In the genomic region with DNA sequence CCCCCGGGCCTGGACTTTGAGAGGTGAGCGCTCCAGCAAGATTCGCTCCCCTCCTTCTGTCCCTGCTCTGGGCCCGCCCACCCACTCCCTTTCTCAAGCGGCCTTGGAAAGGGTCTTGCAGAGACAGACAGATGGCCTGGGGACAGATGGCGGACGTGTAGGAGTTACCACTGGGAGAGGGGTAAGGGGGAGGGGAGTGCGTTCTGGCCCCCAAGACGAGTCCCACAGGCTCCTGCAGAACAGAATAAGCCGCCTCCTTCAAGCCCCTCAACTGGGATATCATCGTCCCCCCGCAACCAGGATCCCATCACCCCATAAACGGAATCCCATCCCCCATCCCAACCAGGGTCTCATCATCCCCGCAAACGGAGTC, we compare ENCODE assay signal across 7 cellular contexts. TPM values are rescaled to one million over a fixed set of nuclear protein-coding genes. Genes with fewer than 3 reads are reported as not detected.
DNase-seq lines count a peak whose midpoint lies in the region; FAIRE-seq and TF ChIP-seq lines count a peak whose summit lies in the region.

No MANE protein-coding gene starts in this region.

- H3K4me3 ChIP-seq in HFF-Myc (replicated peaks; ENCODE audit: low read depth, low read length) (peak overlapping the region; percentile 32), WERI-Rb-1 (ENCODE audit: low read depth, low read length) (peak overlapping the region; percentile 65), iPS-15b (ENCODE audit: low read depth, low read length) (peak overlapping the region; percentile 79), spleen (peak overlapping the region; percentile 33 to 70 (median 41))

- WGBS in spleen, 5 donors: 37 to 45% (median 39%) methylated on average over 8 to 15 of the region's 15 CpGs

- H3K4me1 ChIP-seq in iPS-15b (ENCODE audit: control insufficient read depth, insufficient read depth, low read length): peaks cover 8% of the 10 kb centered on the region
- H3K4me1 ChIP-seq in spleen: peaks cover 22 to 73% (median 57%) of the 10 kb centered on the region in 6 donors

- no peak for FAIRE-seq in urothelium cell line (lab: Jason Lieb, UNC)

- H3K9me3 ChIP-seq in WERI-Rb-1 (ENCODE audit: severe bottlenecking) (no peaks in the 10 kb centered on the region), iPS-15b (ENCODE audit: control insufficient read depth, insufficient read depth, low read length) (no peaks in the 10 kb centered on the region), spleen (no peaks in the 10 kb centered on the region)

- H3K27ac ChIP-seq in WERI-Rb-1 (peak overlapping the region; percentile 96), spleen (peak overlapping the region in 5 of 8 donors; percentile 25 to 78 (median 59))

- no peak for TF ChIP-seq POLR2A in spleen (IDR thresholded peaks at IDR 0.05)

- no peak for TF ChIP-seq CTCF in HFF-Myc (IDR thresholded peaks at IDR 0.05; ENCODE audit: low read depth, low read length, missing control alignments)
- TF ChIP-seq CTCF in WERI-Rb-1 (IDR thresholded peaks at IDR 0.05; ENCODE audit: low read depth, low read length): no peak
- no peak for TF ChIP-seq CTCF in spleen (IDR thresholded peaks at IDR 0.05 in 8 of 11, conservative IDR thresholded peaks at IDR 0.05 in 3 of 11)

- DNase-seq in HFF-Myc (ENCODE audit: extremely low read depth, low read depth) (no peak), WERI-Rb-1 (peak; percentile 95), spleen (no peak), AML-193 (lab: John Stamatoyannopoulos, UW) (no peak), urothelium cell line (ENCODE audit: low spot score) (no peak)
- no peak for DNase-seq in activated effector memory CD4-positive, alpha-beta T cell treated with Interleukin-2 at 50 U/mL for 16 hours

- H3K27me3 ChIP-seq in WERI-Rb-1 (ENCODE audit: insufficient read depth, low read depth, severe bottlenecking) (no peaks in the 10 kb centered on the region), iPS-15b (ENCODE audit: control insufficient read depth, insufficient read depth, low read length) (peaks cover 13% of the 10 kb centered on the region), spleen (replicated peaks in 1 of 7) (peaks cover 0 to 9% (median 0%) of the 10 kb centered on the region in 7 donors)

- H3K36me3 ChIP-seq in WERI-Rb-1 (no peaks in the 10 kb centered on the region), iPS-15b (ENCODE audit: control insufficient read depth, insufficient read depth, low read length) (peaks cover 1% of the 10 kb centered on the region), spleen (no peaks in the 10 kb centered on the region)

- intact Hi-C loops in spleen (cut with DNase I; ENCODE audit: low total_unique reads): loop anchor here (5.0 kb wide), 1 partner anchor 68 kb away; no protein-coding TSS in a partner anchor

- H3K9ac ChIP-seq in iPS-15b (ENCODE audit: low read depth, low read length): peak overlapping the region; percentile 73

RNA-seq across cellular contexts. Expression of a gene that starts 3.6 kb away (rescaled TPM):
- 10 to 100 TPM; 21.6 to 39.8 (median 27.5) TPM for total RNA-seq in spleen
- polyA plus RNA-seq in spleen: 10 to 100 TPM; 12.5 to 36.7 (median 13.8) TPM

RNA-seq across cellular contexts. Expression of a gene that starts 34.4 kb away (rescaled TPM):
- total RNA-seq in spleen: 100 to 1,000 TPM in 1 of 7 donors, 10 to 100 TPM in 6; 39.7 to 100 (median 66.3) TPM
- polyA plus RNA-seq in spleen: 10 to 100 TPM; 39.0 to 72.5 (median 62.6) TPM
